ENCODE assay signal across 9 cellular contexts in genomic region chr1:10074059-10074854, GRCh38. TPM values are rescaled to one million over a fixed set of nuclear protein-coding genes. Genes with fewer than 3 reads are reported as not detected.
DNase-seq lines count a peak whose midpoint lies in the region; ATAC-seq lines count a peak whose summit lies in the region.
"Had no signal": no experiment of that assay in that cellular context is flagged by ENCODE, and none has a peak within 500 bp of the region (broad histone marks: within the 10 kb centered on the region; RNA-seq: fewer than 3 reads in every experiment).

No MANE protein-coding gene starts in this region.

- POLR2A ChIA-PET in CD8-positive, alpha-beta memory T cell (lab: Charles Lee), result no interaction called here
- POLR2A ChIA-PET in naive thymus-derived CD4-positive, alpha-beta T cell (lab: Charles Lee), result no interaction called here

- H3K27ac ChIP-seq in CD8-positive, alpha-beta memory T cell (ENCODE audit: low read depth, low read length), result no peak overlapping the region
- no peak overlapping the region for H3K27ac ChIP-seq in naive thymus-derived CD4-positive, alpha-beta T cell (ENCODE audit: low read depth, low read length)
- H3K27ac ChIP-seq: parathyroid adenoma had no signal

- H3K4me3 Mint-ChIP-seq in CD8-positive, alpha-beta memory T cell, result no peak overlapping the region
- peak overlapping the region in 1 of 10 donors; percentile 32 for H3K4me3 Mint-ChIP-seq in naive thymus-derived CD4-positive, alpha-beta T cell
- H3K4me3 Mint-ChIP-seq in stimulated activated naive B cell treated with anti-CD40 and anti-IgM and Interleukin-4, amounts not matched to agents 10 μg/mL and 1 μg/mL and 100 μg/mL, for 72 hours, result peak overlapping the region; percentile 4 to 46

- H3K4me3 ChIP-seq in CD8-positive, alpha-beta memory T cell (ENCODE audit: low read length), result no peak overlapping the region
- H3K4me3 ChIP-seq in naive thymus-derived CD4-positive, alpha-beta T cell (ENCODE audit: low read length), result no peak overlapping the region

- no peaks in the 10 kb centered on the region for H3K4me1 ChIP-seq in CD8-positive, alpha-beta memory T cell (ENCODE audit: insufficient read depth, low read length)
- H3K4me1 ChIP-seq in naive thymus-derived CD4-positive, alpha-beta T cell (ENCODE audit: control insufficient read depth in 2 of 2, insufficient read depth in 2 of 2, low read length in 2 of 2), result peaks cover 0 to 8% of the 10 kb centered on the region in 2 donors
- H3K4me1 ChIP-seq: parathyroid adenoma had no signal

- peaks cover 0 to 48% (median 13%) of the 10 kb centered on the region in 3 donors for H3K36me3 Mint-ChIP-seq in CD8-positive, alpha-beta memory T cell
- peaks cover 5 to 33% (median 15%) of the 10 kb centered on the region in 5 donors for H3K36me3 Mint-ChIP-seq in naive thymus-derived CD4-positive, alpha-beta T cell
- peaks cover 19 to 28% of the 10 kb centered on the region in 2 donors for H3K36me3 Mint-ChIP-seq in stimulated activated naive B cell treated with anti-CD40 and anti-IgM and Interleukin-4, amounts not matched to agents 10 μg/mL and 1 μg/mL and 100 μg/mL, for 72 hours

- peaks cover 5% of the 10 kb centered on the region for H3K36me3 ChIP-seq in CD8-positive, alpha-beta memory T cell (ENCODE audit: insufficient read depth, low read length)
- peaks cover 0 to 18% (median 0%) of the 10 kb centered on the region in 3 experiments for H3K36me3 ChIP-seq in naive thymus-derived CD4-positive, alpha-beta T cell (ENCODE audit: control insufficient read depth in 2 of 3, insufficient read depth in 3 of 3, low read length in 3 of 3)

- peaks cover 0 to 2% of the 10 kb centered on the region in 2 donors for H3K27me3 Mint-ChIP-seq in CD8-positive, alpha-beta memory T cell
- H3K27me3 Mint-ChIP-seq in naive thymus-derived CD4-positive, alpha-beta T cell, result no peaks in the 10 kb centered on the region
- H3K27me3 Mint-ChIP-seq in stimulated activated naive B cell treated with anti-CD40 and anti-IgM and Interleukin-4, amounts not matched to agents 10 μg/mL and 1 μg/mL and 100 μg/mL, for 72 hours, result no peaks in the 10 kb centered on the region

- ATAC-seq in naive thymus-derived CD4-positive, alpha-beta T cell, result peak; percentile 86
- peak; percentile 100 for ATAC-seq in stimulated activated naive B cell treated with anti-CD40 and anti-IgM and Interleukin-4, amounts not matched to agents 10 μg/mL and 1 μg/mL and 100 μg/mL, for 72 hours (replicated peaks)
- ATAC-seq in HG03135 (IDR thresholded peaks at IDR 0.05; ENCODE audit: unreplicated experiment), result no peak

- peaks cover 16 to 33% (median 27%) of the 10 kb centered on the region in 3 donors for H3K4me1 Mint-ChIP-seq in CD8-positive, alpha-beta memory T cell
- H3K4me1 Mint-ChIP-seq in naive thymus-derived CD4-positive, alpha-beta T cell, result peaks cover 10 to 19% (median 14%) of the 10 kb centered on the region in 7 donors
- H3K4me1 Mint-ChIP-seq in stimulated activated naive B cell treated with anti-CD40 and anti-IgM and Interleukin-4, amounts not matched to agents 10 μg/mL and 1 μg/mL and 100 μg/mL, for 72 hours, result peaks cover 10 to 13% of the 10 kb centered on the region in 2 donors

- intact Hi-C loops in naive thymus-derived CD4-positive, alpha-beta T cell (cut with micrococcal nuclease), result no loop called here

- peak overlapping the region; percentile 1 to 79 (median 38) for H3K27ac Mint-ChIP-seq in CD8-positive, alpha-beta memory T cell
- peak overlapping the region in 4 of 9 donors; percentile 4 to 53 (median 44) for H3K27ac Mint-ChIP-seq in naive thymus-derived CD4-positive, alpha-beta T cell
- no peak overlapping the region for H3K27ac Mint-ChIP-seq in stimulated activated naive B cell treated with anti-CD40 and anti-IgM and Interleukin-4, amounts not matched to agents 10 μg/mL and 1 μg/mL and 100 μg/mL, for 72 hours

- no peaks in the 10 kb centered on the region for H3K9me3 ChIP-seq in CD8-positive, alpha-beta memory T cell (ENCODE audit: low read length)
- H3K9me3 ChIP-seq in naive thymus-derived CD4-positive, alpha-beta T cell (ENCODE audit: control insufficient read depth in 2 of 3, low read length in 3 of 3), result no peaks in the 10 kb centered on the region

- H3K27me3 ChIP-seq in CD8-positive, alpha-beta memory T cell (ENCODE audit: insufficient read depth, low read length, poor library complexity, severe bottlenecking), result no peaks in the 10 kb centered on the region
- H3K27me3 ChIP-seq in naive thymus-derived CD4-positive, alpha-beta T cell (ENCODE audit: control insufficient read depth in 2 of 2, insufficient read depth in 2 of 2, low read length in 2 of 2), result no peaks in the 10 kb centered on the region

- CTCF ChIA-PET in CD8-positive, alpha-beta memory T cell (lab: Charles Lee), result no interaction called here
- CTCF ChIA-PET in naive thymus-derived CD4-positive, alpha-beta T cell (lab: Charles Lee), result no interaction called here

- no peaks in the 10 kb centered on the region for H3K9me3 Mint-ChIP-seq in CD8-positive, alpha-beta memory T cell
- H3K9me3 Mint-ChIP-seq in naive thymus-derived CD4-positive, alpha-beta T cell, result peaks cover 0 to 1% (median 0%) of the 10 kb centered on the region in 11 donors
- no peaks in the 10 kb centered on the region for H3K9me3 Mint-ChIP-seq in stimulated activated naive B cell treated with anti-CD40 and anti-IgM and Interleukin-4, amounts not matched to agents 10 μg/mL and 1 μg/mL and 100 μg/mL, for 72 hours

- DNase-seq in CD8-positive, alpha-beta memory T cell, result peak in 2 of 5 donors; percentile 2 to 67
- peak; percentile 87 for DNase-seq in HK-2 (ENCODE audit: unreplicated experiment)
- DNase-seq in activated CD4-positive, alpha-beta T cell treated with anti-CD3 and anti-CD28 coated beads for 4 hours, result peak; percentile 35 to 43
- peak; percentile 28 to 90 for DNase-seq in dermis microvascular lymphatic vessel endothelial cell (ENCODE audit: low read depth in 2 of 2)
- DNase-seq in naive thymus-derived CD4-positive, alpha-beta T cell, result peak in 1 of 9 donors; percentile 66
- peak; percentile 41 for DNase-seq in stimulated activated naive B cell treated with anti-CD40 and anti-IgM and Interleukin-4, amounts not matched to agents 10 μg/mL and 1 μg/mL and 100 μg/mL, for 72 hours
- no peak for DNase-seq in HuH-7 (ENCODE audit: low spot score)

RNA-seq across cellular contexts. Expression of gene UBE4B, which starts 41.5 kb away (rescaled TPM):
- total RNA-seq in CD8-positive, alpha-beta memory T cell, result 10 to 100 TPM; 35.7 to 40.6 TPM
- 13.7 TPM for polyA plus RNA-seq in CD8-positive, alpha-beta memory T cell
- 16.4 and 20.7 TPM in 2 replicates for total RNA-seq in dermis microvascular lymphatic vessel endothelial cell
- total RNA-seq in naive thymus-derived CD4-positive, alpha-beta T cell, result 10 to 100 TPM; 37.9 to 48.3 (median 39.3) TPM
- polyA plus RNA-seq in naive thymus-derived CD4-positive, alpha-beta T cell, result 10 to 100 TPM in 1 of 2 donors, 1 to 10 TPM in 1; 7.5 to 10.8 TPM

Comparison
In these comparisons a context has a peak if more than half of its experiments do, and no peak if none do; other contexts are left out.
1. H3K4me3 Mint-ChIP-seq: peak in stimulated activated naive B cell treated with anti-CD40 and anti-IgM and Interleukin-4, amounts not matched to agents 10 μg/mL and 1 μg/mL and 100 μg/mL, for 72 hours (2 of 2); none in CD8-positive, alpha-beta memory T cell (0 of 7).